In genomic region chr13:26213345-26213744, GRCh38 we compare ENCODE assay signal across 26 cellular contexts.
"Had no signal": no experiment of that assay in that cellular context is flagged by ENCODE, and none has a peak within 500 bp of the region (broad histone marks: within the 10 kb centered on the region; RNA-seq: fewer than 3 reads in every experiment).

No MANE protein-coding gene starts in this region.

- FAIRE-seq: keratinocyte had no signal

- H3K9me3 ChIP-seq: left lung, lower lobe of right lung, pancreas, prostate gland, sigmoid colon, tibial nerve, uterus had no signal

- H3K79me2 ChIP-seq: hepatocyte had no signal

- DNase-seq: left colon; left lung; lower lobe of right lung; mammary epithelial cell; mesenchymal stem cell; naive thymus-derived CD8-positive, alpha-beta T cell; nucleus accumbens; pancreas; posterior cingulate gyrus; retina; right cardiac atrium; sigmoid colon; stimulated activated CD4-positive, alpha-beta T cell treated with anti-CD3 and anti-CD28 coated beads, Interleukin-1b, Interleukin-23, amount 100 ng/mL, for 48 hours; stimulated activated CD4-positive, alpha-beta T cell treated with anti-CD3 and anti-CD28 coated beads, Interleukin-2, amount 100 ng/mL, for 48 hours; stimulated activated CD4-positive, alpha-beta T cell treated with anti-CD3 and anti-CD28 coated beads, Interleukin-4, amount 100 ng/mL, for 4 hours; stimulated activated CD8-positive, alpha-beta memory T cell treated with anti-CD3 and anti-CD28 coated beads, Interleukin-4, amount 100 ng/mL, for 48 hours; stimulated activated naive CD4-positive, alpha-beta T cell treated with Interleukin-2 at 50 U/mL for 16 hours; stimulated activated naive CD8-positive, alpha-beta T cell treated with anti-CD3 and anti-CD28 coated beads, Interleukin-15, amount 100 ng/mL, for 72 hours; substantia nigra; uterus had no signal

- H3K4me2 ChIP-seq: hepatocyte, smooth muscle cell had no signal

- H2AFZ ChIP-seq: hepatocyte had no signal

- H3K4me1 ChIP-seq: lower lobe of right lung, pancreas, sigmoid colon, uterus had no signal

- H3K27ac ChIP-seq: hepatocyte, left lung, lower lobe of right lung, pancreas, prostate gland, sigmoid colon, tibial nerve, uterus had no signal

- H3K27me3 ChIP-seq: hepatocyte, left lung, pancreas, sigmoid colon, tibial nerve, uterus had no signal

- H3K36me3 ChIP-seq: uterus had no signal

- ATAC-seq: left colon; left lung; lower lobe of right lung; naive thymus-derived CD8-positive, alpha-beta T cell; pancreas; right cardiac atrium; stimulated activated memory B cell treated with anti-CD40 and anti-IgM and Interleukin-4, amounts not matched to agents 10 μg/mL and 1 μg/mL and 100 μg/mL, for 72 hours; stimulated activated naive CD8-positive, alpha-beta T cell treated with anti-CD3 and anti-CD28 coated beads, Interleukin-15, amount 100 ng/mL, for 72 hours had no signal

- H3K4me3 ChIP-seq: hepatocyte, left lung, lower lobe of right lung, pancreas, prostate gland, sigmoid colon, smooth muscle cell, tibial nerve, uterus had no signal
